1 cellular context compared by ENCODE assay signal in genomic region chr19:5624154-5624663, GRCh38.
TF ChIP-seq lines count a peak whose summit lies in the region.

No MANE protein-coding gene starts in this region.

TF ChIP-seq in GM12878, 131 proteins besides CTCF, POLR2A, EP300 and RAD21:
- TF ChIP-seq ZNF217 (IDR thresholded peaks at IDR 0.05) (no peak), EGR1 (IDR thresholded peaks at IDR 0.05; ENCODE audit: borderline replicate concordance in 1 of 2, low read depth in 2 of 2, low read length in 2 of 2) (no peak), IKZF1 (conservative IDR thresholded peaks at IDR 0.05) (no peak), KLF5 (IDR thresholded peaks at IDR 0.05; ENCODE audit: partially characterized antibody) (no peak), ZNF207 (IDR thresholded peaks at IDR 0.05; ENCODE audit: borderline replicate concordance) (no peak), EED (IDR thresholded peaks at IDR 0.05; ENCODE audit: low read depth) (no peak), ZBED1 (IDR thresholded peaks at IDR 0.05; ENCODE audit: borderline replicate concordance) (no peak), PRDM15 (CRISPR knock-in tag; IDR thresholded peaks at IDR 0.05) (no peak), PBX3 (IDR thresholded peaks at IDR 0.05; ENCODE audit: insufficient replicate concordance, low read depth, low read length) (no peak), ATF7 (IDR thresholded peaks at IDR 0.05; ENCODE audit: low read depth) (no peak), MYC (IDR thresholded peaks at IDR 0.05; ENCODE audit: insufficient read depth, insufficient read length, insufficient replicate concordance, low read length, severe bottlenecking) (no peak), E2F8 (IDR thresholded peaks at IDR 0.05; ENCODE audit: low read depth, partially characterized antibody) (no peak), CREM (IDR thresholded peaks at IDR 0.05; ENCODE audit: low read depth) (no peak)
